ENCODE assay signal across 16 cellular contexts in genomic region chr13:111658150-111659100, GRCh38.
DNase-seq lines count a peak whose midpoint lies in the region; ATAC-seq lines count a peak whose summit lies in the region.
"Had no signal": no experiment of that assay in that cellular context is flagged by ENCODE, and none has a peak within 500 bp of the region (broad histone marks: within the 10 kb centered on the region; RNA-seq: fewer than 3 reads in every experiment).

No MANE protein-coding gene starts in this region.

- H3K4me1 Mint-ChIP-seq in naive thymus-derived CD4-positive, alpha-beta T cell: no peaks in the 10 kb centered on the region
- H3K4me1 Mint-ChIP-seq: activated CD8-positive, alpha-beta memory T cell treated with anti-CD3 and anti-CD28 coated beads, Interleukin-2, amount 10 ng/mL, durations not matched to agents 7 days and 5 days had no signal

- no peak overlapping the region for H3K4me3 Mint-ChIP-seq in naive thymus-derived CD4-positive, alpha-beta T cell
- H3K4me3 Mint-ChIP-seq: activated CD8-positive, alpha-beta memory T cell treated with anti-CD3 and anti-CD28 coated beads, Interleukin-2, amount 10 ng/mL, durations not matched to agents 7 days and 5 days had no signal

- POLR2A ChIA-PET in naive thymus-derived CD4-positive, alpha-beta T cell (lab: Charles Lee): no interaction called here

- peaks cover 0 to 2% (median 0%) of the 10 kb centered on the region in 11 donors for H3K9me3 Mint-ChIP-seq in naive thymus-derived CD4-positive, alpha-beta T cell

- H3K9me3 ChIP-seq in naive thymus-derived CD4-positive, alpha-beta T cell (ENCODE audit: control insufficient read depth in 2 of 3, low read length in 3 of 3): no peaks in the 10 kb centered on the region
- H3K9me3 ChIP-seq: psoas muscle, transverse colon had no signal

- DNase-seq in NCI-H510A treated with DMSO at 0.1 percent for 48 hours (lab: John Stamatoyannopoulos, UW) (peak; percentile 60), NCI-H510A (lab: John Stamatoyannopoulos, UW) (no peak), NCI-H774 (lab: John Stamatoyannopoulos, UW) (peak; percentile 66), iPS-NIHi11 (ENCODE audit: low spot score) (peak; percentile 74), kidney glomerular epithelial cell (lab: John Stamatoyannopoulos, UW) (no peak), glomerular visceral epithelial cell (ENCODE audit: extremely low spot score) (no peak)
- DNase-seq in naive thymus-derived CD4-positive, alpha-beta T cell: no peak
- DNase-seq: activated CD8-positive, alpha-beta memory T cell treated with anti-CD3 and anti-CD28 coated beads, Interleukin-2, amount 10 ng/mL, durations not matched to agents 7 days and 5 days; amniotic stem cell; EL; erythroblast; PC-3; psoas muscle; T-helper 2 cell; transverse colon had no signal

- H3K27me3 ChIP-seq in naive thymus-derived CD4-positive, alpha-beta T cell (ENCODE audit: control insufficient read depth in 2 of 2, insufficient read depth in 2 of 2, low read length in 2 of 2): no peaks in the 10 kb centered on the region
- H3K27me3 ChIP-seq: transverse colon had no signal

- H3K36me3 Mint-ChIP-seq in naive thymus-derived CD4-positive, alpha-beta T cell: no peaks in the 10 kb centered on the region
- H3K36me3 Mint-ChIP-seq: activated CD8-positive, alpha-beta memory T cell treated with anti-CD3 and anti-CD28 coated beads, Interleukin-2, amount 10 ng/mL, durations not matched to agents 7 days and 5 days had no signal

- intact Hi-C loops in naive thymus-derived CD4-positive, alpha-beta T cell (cut with micrococcal nuclease): no loop called here

- no peak for ATAC-seq in naive thymus-derived CD4-positive, alpha-beta T cell
- ATAC-seq: activated CD8-positive, alpha-beta memory T cell treated with anti-CD3 and anti-CD28 coated beads, Interleukin-2, amount 10 ng/mL, durations not matched to agents 7 days and 5 days; PC-3; psoas muscle had no signal

- H3K27ac ChIP-seq in temporal lobe (ENCODE audit: low read depth, low read length): peak overlapping the region; percentile 51
- no peak overlapping the region for H3K27ac ChIP-seq in naive thymus-derived CD4-positive, alpha-beta T cell (ENCODE audit: low read depth, low read length)
- H3K27ac ChIP-seq: psoas muscle, transverse colon had no signal

- H3K4me1 ChIP-seq in naive thymus-derived CD4-positive, alpha-beta T cell (ENCODE audit: control insufficient read depth in 2 of 2, insufficient read depth in 2 of 2, low read length in 2 of 2): no peaks in the 10 kb centered on the region
- H3K4me1 ChIP-seq: psoas muscle, transverse colon had no signal

- no peaks in the 10 kb centered on the region for H3K36me3 ChIP-seq in naive thymus-derived CD4-positive, alpha-beta T cell (ENCODE audit: control insufficient read depth in 2 of 3, insufficient read depth in 3 of 3, low read length in 3 of 3)
- H3K36me3 ChIP-seq: transverse colon had no signal

- CTCF ChIA-PET in naive thymus-derived CD4-positive, alpha-beta T cell (lab: Charles Lee): no interaction called here

- H3K27me3 Mint-ChIP-seq in naive thymus-derived CD4-positive, alpha-beta T cell: peaks cover 0 to 48% (median 11%) of the 10 kb centered on the region in 5 donors

- no peak overlapping the region for H3K4me3 ChIP-seq in naive thymus-derived CD4-positive, alpha-beta T cell (ENCODE audit: low read length)
- H3K4me3 ChIP-seq: psoas muscle, transverse colon had no signal

- H3K27ac Mint-ChIP-seq in naive thymus-derived CD4-positive, alpha-beta T cell: no peak overlapping the region
- H3K27ac Mint-ChIP-seq: activated CD8-positive, alpha-beta memory T cell treated with anti-CD3 and anti-CD28 coated beads, Interleukin-2, amount 10 ng/mL, durations not matched to agents 7 days and 5 days had no signal

Comparison
In these comparisons a context has a peak if more than half of its experiments do, and no peak if none do; other contexts are left out.
1. DNase-seq: peak in NCI-H510A treated with DMSO at 0.1 percent for 48 hours (single experiment), NCI-H774 (single experiment) and iPS-NIHi11 (single experiment); none in NCI-H510A (single experiment), kidney glomerular epithelial cell (single experiment), naive thymus-derived CD4-positive, alpha-beta T cell (0 of 9) and glomerular visceral epithelial cell (single experiment).